In the genomic region with DNA sequence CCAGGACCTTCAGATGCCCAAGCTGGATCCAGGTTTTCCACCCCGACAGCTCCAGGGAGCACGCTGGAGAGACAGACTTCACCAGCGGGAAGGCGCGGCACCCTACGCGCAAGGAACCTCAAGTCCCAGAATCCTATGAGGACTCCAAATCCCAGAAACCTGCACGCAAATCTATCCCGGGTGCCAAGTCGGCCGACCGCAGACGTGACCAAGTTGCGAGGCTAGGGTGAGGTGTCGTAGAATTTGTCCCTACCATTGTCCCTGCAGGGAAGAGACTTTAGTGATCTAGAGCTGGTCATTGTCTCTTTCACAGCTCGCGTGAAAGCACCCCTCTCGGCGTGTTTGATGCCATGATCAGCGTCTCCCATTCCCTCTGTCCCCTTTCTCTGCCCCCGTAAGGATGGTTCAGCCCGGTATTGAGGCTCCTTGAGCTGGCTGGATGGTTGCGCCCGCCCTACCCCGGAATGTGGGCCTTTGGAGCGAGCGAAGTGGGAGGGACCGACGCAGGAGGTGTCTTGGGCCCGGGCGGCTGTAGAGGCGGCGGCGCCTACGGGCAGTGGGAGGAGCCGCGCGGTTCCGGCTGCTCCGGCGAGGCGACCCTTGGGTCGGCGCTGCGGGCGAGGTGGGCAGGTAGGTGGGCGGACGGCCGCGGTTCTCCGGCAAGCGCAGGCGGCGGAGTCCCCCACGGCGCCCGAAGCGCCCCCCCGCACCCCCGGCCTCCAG, we compare ENCODE assay signal across 8 cellular contexts. TPM values are rescaled to one million over a fixed set of nuclear protein-coding genes. Genes with fewer than 3 reads are reported as not detected.
DNase-seq lines count a peak whose midpoint lies in the region; ATAC-seq, FAIRE-seq and TF ChIP-seq lines count a peak whose summit lies in the region.

A gene (plus strand): TSS at position 501 of the 723 bp plus-strand sequence. CDS start 246 bp downstream, outside the sequence.

- H3K9me3 ChIP-seq in Caco-2 = peaks cover 5% of the 10 kb centered on the region; the same call in 1 of the 2 replicates
- H3K9me3 ChIP-seq in HUES48 (ENCODE audit: control insufficient read depth, insufficient read depth, low read length) = no peaks in the 10 kb centered on the region
- no peaks in the 10 kb centered on the region for H3K9me3 ChIP-seq in OCI-LY1 (ENCODE audit: low read length)
- H3K9me3 ChIP-seq in mesodermal cell (ENCODE audit: control insufficient read depth, low read length) = no peaks in the 10 kb centered on the region

- no peaks in the 10 kb centered on the region for H3K4me1 Mint-ChIP-seq in Caco-2 (ENCODE audit: low read depth, unreplicated experiment)

- WGBS in mesodermal cell (ENCODE audit: insufficient coverage in 2 of 2), 2 experiments = 0 to 1% methylated on average over 38 to 45 of the region's 60 CpGs

- H3K27me3 ChIP-seq in Caco-2 (replicated peaks; ENCODE audit: control insufficient read depth, insufficient read depth, low read length) (no peaks in the 10 kb centered on the region), HUES48 (ENCODE audit: control insufficient read depth, insufficient read depth, low read length) (no peaks in the 10 kb centered on the region), OCI-LY1 (ENCODE audit: insufficient read depth, low read length) (no peaks in the 10 kb centered on the region)

- FAIRE-seq in endometrium (lab: Jason Lieb, UNC) = peak; percentile 15

- intact Hi-C loops in Caco-2 (cut with micrococcal nuclease; ENCODE audit: unreplicated experiment) = loop anchor here (1.0 to 2.0 kb wide), 3 partner anchors 15 to 135 kb away; a partner anchor contains a TSS

- H3K4me1 ChIP-seq in Caco-2 (0 out of 2 replicates have a peak, but pooled peaks cover 5% of the 10 kb centered on the region), HUES48 (ENCODE audit: control insufficient read depth, insufficient read depth, low read length) (peaks cover 17% of the 10 kb centered on the region), OCI-LY1 (ENCODE audit: insufficient read depth, low read length, severe bottlenecking) (peaks cover 17% of the 10 kb centered on the region), mesodermal cell (ENCODE audit: control insufficient read depth, insufficient read depth, low read length, poor library complexity, severe bottlenecking) (no peaks in the 10 kb centered on the region)

- H3K9ac ChIP-seq in HUES48 (ENCODE audit: low read depth, low read length) = peak within 1 kb of the TSS; percentile 100
- peak within 1 kb of the TSS; percentile 75 for H3K9ac ChIP-seq in OCI-LY1 (ENCODE audit: low read length)

- no peaks in the 10 kb centered on the region for H3K9me3 Mint-ChIP-seq in Caco-2 (ENCODE audit: unreplicated experiment)

- H3K4me3 Mint-ChIP-seq in Caco-2 (ENCODE audit: unreplicated experiment) = peak within 1 kb of the TSS; percentile 88

- H3K4me3 ChIP-seq in Caco-2 (ENCODE audit: low read depth, low read length) (peak within 1 kb of the TSS; percentile 91), HUES48 (ENCODE audit: low read depth, low read length) (peak within 1 kb of the TSS; percentile 99), OCI-LY1 (ENCODE audit: low read depth, low read length, poor library complexity, severe bottlenecking) (peak within 1 kb of the TSS; percentile 79), mesodermal cell (ENCODE audit: extremely low read depth, insufficient read depth, low read length, poor library complexity, severe bottlenecking) (peak within 1 kb of the TSS; percentile 70)

- peaks cover 6% of the 10 kb centered on the region for H3K36me3 Mint-ChIP-seq in Caco-2 (ENCODE audit: insufficient read depth, unreplicated experiment)

- H3F3A ChIP-seq in OCI-LY1 (ENCODE audit: insufficient read depth, low read length) = no peaks in the 10 kb centered on the region

- H3K9me2 ChIP-seq in OCI-LY1 (ENCODE audit: low read depth, low read length) = no peaks in the 10 kb centered on the region

- BruUV-seq in Caco-2 (replicated peaks; lab: Mats Ljungman, UMichigan) = TSS peak; percentile 35

- no peaks in the 10 kb centered on the region for H3K36me3 ChIP-seq in Caco-2 (ENCODE audit: control insufficient read depth, insufficient read depth, low read length)
- no peaks in the 10 kb centered on the region for H3K36me3 ChIP-seq in HUES48 (ENCODE audit: control insufficient read depth, insufficient read depth, low read length)
- H3K36me3 ChIP-seq in OCI-LY1 (ENCODE audit: insufficient read depth, low read length) = no peaks in the 10 kb centered on the region
- peaks cover 5% of the 10 kb centered on the region for H3K36me3 ChIP-seq in mesodermal cell (ENCODE audit: control insufficient read depth, insufficient read depth, low read length)

- peak; percentile 93 for ATAC-seq in GM21381 (IDR thresholded peaks at IDR 0.05; ENCODE audit: unreplicated experiment)

- TF ChIP-seq CTCF in Caco-2 (IDR thresholded peaks at IDR 0.05; ENCODE audit: insufficient read depth in 1 of 2, low read depth in 1 of 2, low read length in 1 of 2, severe bottlenecking in 1 of 2, unreplicated experiment in 1 of 2) (no peak), OCI-LY1 (IDR thresholded peaks at IDR 0.05; ENCODE audit: low read length) (no peak)

- CTCF ChIA-PET in Caco-2 (lab: Charles Lee) = interaction anchor here (0.6 kb wide), 1 partner anchor 177 kb away, joined by 4 read pairs; no protein-coding TSS in a partner anchor

- H3K27me3 Mint-ChIP-seq in Caco-2 (ENCODE audit: insufficient read depth, unreplicated experiment) = no peaks in the 10 kb centered on the region

- no peaks in the 10 kb centered on the region for H4K20me1 ChIP-seq in OCI-LY1 (ENCODE audit: insufficient read depth, low read length)

- H3K79me2 ChIP-seq in OCI-LY1 (ENCODE audit: insufficient read depth, low read length) = 0 out of 2 replicates have a peak, but pooled peaks cover 3% of the 10 kb centered on the region

- peak within 1 kb of the TSS; percentile 99 for H3K27ac Mint-ChIP-seq in Caco-2 (ENCODE audit: unreplicated experiment)

- peak; percentile 95 to 97 for DNase-seq in Caco-2
- DNase-seq in activated CD8-positive, alpha-beta memory T cell treated with anti-CD3 and anti-CD28 coated beads, Interleukin-2, amount 50 U/mL, for 4 hours = peak; percentile 83
- DNase-seq in stimulated activated CD8-positive, alpha-beta memory T cell treated with anti-CD3 and anti-CD28 coated beads, Interleukin-15, amount 100 ng/mL, for 4 hours (ENCODE audit: low read depth in 2 of 2) = peak; percentile 66 to 67

- H3K27ac ChIP-seq in HUES48 (ENCODE audit: low read depth, low read length) (peak within 1 kb of the TSS; percentile 90), OCI-LY1 (ENCODE audit: low read depth, low read length, poor library complexity, severe bottlenecking) (peak within 1 kb of the TSS; percentile 50), mesodermal cell (ENCODE audit: low read depth, low read length, severe bottlenecking) (peak within 1 kb of the TSS; percentile 98)

- POLR2A ChIA-PET in Caco-2 (lab: Charles Lee) = interaction anchor here (0.6 kb wide), 1 partner anchor 647 kb away, joined by 3 read pairs; no protein-coding TSS in a partner anchor

- H2AFZ ChIP-seq in OCI-LY1 (ENCODE audit: low read length) = peak within 1 kb of the TSS; percentile 93

- H3K4me2 ChIP-seq in OCI-LY1 (ENCODE audit: low read length) = peak within 1 kb of the TSS; percentile 86

RNA-seq across cellular contexts. Expression of the gene that starts here (rescaled TPM):
- 44.2 and 45.8 TPM in 2 replicates for total RNA-seq in Caco-2 (2022)
- polyA plus RNA-seq in mesodermal cell (2013, experiment 1 of 2) = 33.8 TPM
- 36.1 TPM for polyA plus RNA-seq in mesodermal cell (2013, experiment 2 of 2)

Comparison
In these comparisons a context has a peak if more than half of its experiments do, and no peak if none do; other contexts are left out.
1. Peak in every context shown above with its lines: DNase-seq, ATAC-seq, H3K4me3 ChIP-seq and H3K27ac ChIP-seq.